Comparison of ENCODE assay signal across 8 cellular contexts in the genomic region with DNA sequence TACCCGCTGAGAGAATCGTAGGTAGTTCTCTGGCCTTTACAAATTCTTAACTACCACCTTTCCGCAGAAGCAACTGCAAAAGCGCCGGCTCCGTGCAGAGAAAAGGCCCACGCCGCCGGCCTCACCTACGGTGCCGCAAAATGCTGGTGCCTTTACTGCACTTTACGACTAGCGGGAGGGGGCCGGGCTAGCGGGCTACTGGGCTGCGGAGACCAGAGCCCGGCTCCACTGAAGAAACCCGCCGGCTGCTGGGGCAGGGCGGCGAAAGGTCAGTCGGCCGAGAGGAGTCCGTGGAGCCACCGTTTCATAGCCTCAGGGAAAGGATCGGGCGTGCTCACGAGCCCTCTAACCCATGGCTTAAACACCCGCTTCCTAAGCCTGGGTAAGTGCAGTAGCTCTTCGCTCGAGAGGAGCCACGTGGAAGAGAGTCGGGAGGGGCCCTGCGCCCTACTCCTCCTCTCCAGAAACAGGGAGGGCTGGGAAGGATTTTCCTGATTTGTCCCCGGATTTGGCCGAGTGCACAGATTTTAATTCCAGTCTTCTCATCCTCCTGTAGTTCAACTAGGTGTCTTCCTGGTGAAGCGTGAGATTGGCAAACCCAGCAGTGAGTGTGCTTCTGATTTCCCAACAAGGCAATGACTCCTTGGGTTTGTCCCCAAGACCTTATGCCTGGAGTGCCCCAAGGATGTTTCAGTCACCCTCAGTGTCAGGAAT. TPM values are rescaled to one million over a fixed set of nuclear protein-coding genes. Genes with fewer than 3 reads are reported as not detected.
DNase-seq lines count a peak whose midpoint lies in the region; ATAC-seq, FAIRE-seq and TF ChIP-seq lines count a peak whose summit lies in the region.

A gene with protein sequence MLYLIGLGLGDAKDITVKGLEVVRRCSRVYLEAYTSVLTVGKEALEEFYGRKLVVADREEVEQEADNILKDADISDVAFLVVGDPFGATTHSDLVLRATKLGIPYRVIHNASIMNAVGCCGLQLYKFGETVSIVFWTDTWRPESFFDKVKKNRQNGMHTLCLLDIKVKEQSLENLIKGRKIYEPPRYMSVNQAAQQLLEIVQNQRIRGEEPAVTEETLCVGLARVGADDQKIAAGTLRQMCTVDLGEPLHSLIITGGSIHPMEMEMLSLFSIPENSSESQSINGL (minus strand): TSS at position 105 of the 714 bp plus-strand sequence. CDS start 341 bp downstream, outside the sequence.

- peak; percentile 95 for TF ChIP-seq POLR2A in GM18526 (IDR thresholded peaks at IDR 0.05; ENCODE audit: extremely low read depth, insufficient read length)

- ATAC-seq in HG03066 (IDR thresholded peaks at IDR 0.05; ENCODE audit: low read depth, unreplicated experiment), result peak; percentile 76

- H2AFZ ChIP-seq in mammary epithelial cell (ENCODE audit: low read depth, low read length), result peak within 1 kb of the TSS; percentile 97

- dilution Hi-C loops in mammary epithelial cell (cut with HindIII; ENCODE audit: low sequenced_read_pairs), result no loop called here

- no peaks in the 10 kb centered on the region for H3K27me3 ChIP-seq in WERI-Rb-1 (ENCODE audit: insufficient read depth, low read depth, severe bottlenecking)
- no peaks in the 10 kb centered on the region for H3K27me3 ChIP-seq in mammary epithelial cell (ENCODE audit: insufficient read depth, low read length)
- H3K27me3 ChIP-seq in small intestine (ENCODE audit: control insufficient read depth in 2 of 2, insufficient read depth in 2 of 2, low read length in 2 of 2), result no peaks in the 10 kb centered on the region

- no peaks in the 10 kb centered on the region for H3K4me1 ChIP-seq in mammary epithelial cell (ENCODE audit: insufficient read depth, low read length)
- H3K4me1 ChIP-seq in small intestine (ENCODE audit: control insufficient read depth in 2 of 2, insufficient read depth in 1 of 2, low read depth in 1 of 2, low read length in 1 of 2), result peaks cover 3 to 4% of the 10 kb centered on the region in 2 donors

- in situ Hi-C loops in mammary epithelial cell (cut with MboI; ENCODE audit: low sequenced_read_pairs in 2 of 2), result loop anchor here in 1 of 2 donors (10.0 kb wide), 1 partner anchor 209 kb away; a partner anchor contains a TSS

- H4K20me1 ChIP-seq in mammary epithelial cell (ENCODE audit: insufficient read depth, low read length), result no peaks in the 10 kb centered on the region

- H3K36me3 ChIP-seq in WERI-Rb-1 (peaks cover 8% of the 10 kb centered on the region), mammary epithelial cell (ENCODE audit: insufficient read depth, low read length) (peaks cover 6% of the 10 kb centered on the region), small intestine (ENCODE audit: control insufficient read depth in 2 of 2, insufficient read depth in 2 of 2, low read length in 2 of 2) (no peaks in the 10 kb centered on the region)

- BruUV-seq in mammary epithelial cell (replicated peaks; lab: Mats Ljungman, UMichigan), result TSS peak; percentile 47

- peak within 1 kb of the TSS; percentile 89 for H3K4me2 ChIP-seq in mammary epithelial cell (ENCODE audit: insufficient read depth, low read depth, low read length)

- CTCF ChIA-PET in mammary epithelial cell (lab: Charles Lee; ENCODE audit: low non-redundant PET), result interaction anchor here (1.0 kb wide), 1 partner anchor 263 kb away, joined by 4 read pairs; no protein-coding TSS in a partner anchor

- H3K4me3 ChIP-seq in WERI-Rb-1 (ENCODE audit: low read depth, low read length), result peak within 1 kb of the TSS; percentile 85
- H3K4me3 ChIP-seq in mammary epithelial cell (replicated peaks in 1 of 3; ENCODE audit: insufficient read depth in 1 of 3, low read depth in 2 of 3, low read length in 3 of 3), result peak within 1 kb of the TSS; percentile 71 to 97 (median 94)
- H3K4me3 ChIP-seq in small intestine (ENCODE audit: low read depth in 1 of 2, low read length in 2 of 2), result peak within 1 kb of the TSS; percentile 76 to 89

- DNase-seq in NCI-H2196 treated with DMSO at 0.1 percent for 48 hours (lab: John Stamatoyannopoulos, UW; ENCODE audit: unreplicated experiment) (peak; percentile 80), WERI-Rb-1 (peak; percentile 93), mammary epithelial cell (peak; percentile 88), iPS-NIHi11 (ENCODE audit: low spot score) (peak; percentile 87), small intestine (peak; percentile 90)

- H3K9me3 ChIP-seq in WERI-Rb-1 (ENCODE audit: severe bottlenecking) (no peaks in the 10 kb centered on the region), mammary epithelial cell (replicated peaks; ENCODE audit: insufficient read depth, low read length) (no peaks in the 10 kb centered on the region), small intestine (ENCODE audit: control insufficient read depth, low read depth) (no peaks in the 10 kb centered on the region)

- intact Hi-C loops in mammary epithelial cell (cut with micrococcal nuclease), result loop anchor here (1.0 to 10.0 kb wide), 3 partner anchors 101 to 261 kb away; no protein-coding TSS in a partner anchor

- WGBS in mammary epithelial cell (ENCODE audit: low coverage, missing lambda C conversion rate), result under 1% methylated on average over 20 of the region's 37 CpGs
- 0 to 1% (median 0%) methylated on average over 37 of the region's 37 CpGs for WGBS in small intestine, 3 donors

- H3K27ac ChIP-seq in WERI-Rb-1, result peak within 1 kb of the TSS; percentile 89
- peak within 1 kb of the TSS; percentile 80 for H3K27ac ChIP-seq in mammary epithelial cell (ENCODE audit: insufficient read depth, low read depth, low read length)
- H3K27ac ChIP-seq in small intestine (ENCODE audit: low read depth in 1 of 2, low read length in 1 of 2), result peak within 1 kb of the TSS; percentile 81 to 95

- peaks cover 65% of the 10 kb centered on the region for H3K79me2 ChIP-seq in mammary epithelial cell (ENCODE audit: insufficient read depth, low read length)

- peak; percentile 30 for FAIRE-seq in A204.1 (lab: Jason Lieb, UNC)
- no peak for FAIRE-seq in small intestine (lab: Jason Lieb, UNC)

- TF ChIP-seq CTCF in WERI-Rb-1 (IDR thresholded peaks at IDR 0.05; ENCODE audit: low read depth, low read length), result no peak
- TF ChIP-seq CTCF in mammary epithelial cell (conservative IDR thresholded peaks at IDR 0.05 in 1 of 2, IDR thresholded peaks at IDR 0.05 in 1 of 2; ENCODE audit: extremely low read depth in 1 of 2, insufficient read depth in 1 of 2, low read depth in 1 of 2, low read length in 2 of 2), result no peak

- H3K9ac ChIP-seq in mammary epithelial cell (ENCODE audit: insufficient read depth, low read length), result peak within 1 kb of the TSS; percentile 86

RNA-seq across cellular contexts. Expression of the gene that starts here (rescaled TPM):
- 10 to 100 TPM; 21.2 to 47.0 TPM for total RNA-seq in mammary epithelial cell
- polyA plus RNA-seq in mammary epithelial cell (33.9 TPM), small intestine (10 to 100 TPM; 16.8 to 31.2 (median 17.0) TPM)
- polyA minus RNA-seq in mammary epithelial cell, result 13.3 TPM

Comparison
In these comparisons a context has a peak if more than half of its experiments do, and no peak if none do; other contexts are left out.
1. Peak in every context shown above with its lines: DNase-seq, ATAC-seq, H3K4me3 ChIP-seq and H3K27ac ChIP-seq.